Comparison of ENCODE assay signal across 16 cellular contexts in genomic region chr4:185221491-185221890, GRCh38.
"Had no signal": no experiment of that assay in that cellular context is flagged by ENCODE, and none has a peak within 500 bp of the region (broad histone marks: within the 10 kb centered on the region; RNA-seq: fewer than 3 reads in every experiment).

No MANE protein-coding gene starts in this region.

- H3K27me3 ChIP-seq: brain microvascular endothelial cell, spleen, upper lobe of left lung had no signal

- DNase-seq: activated CD4-positive, alpha-beta T cell treated with anti-CD3 and anti-CD28 coated beads for 48 hours; activated naive CD4-positive, alpha-beta T cell treated with anti-CD3 and anti-CD28 coated beads, Interleukin-2, amount 50 U/mL, for 16 hours; activated T-cell treated with anti-CD3 and anti-CD28 coated beads for 4 hours; brain microvascular endothelial cell; endodermal cell; lower lobe of right lung; naive thymus-derived CD8-positive, alpha-beta T cell; nucleus accumbens; spleen; stimulated activated CD4-positive, alpha-beta T cell treated with anti-CD3 and anti-CD28 coated beads, Interleukin-1b, Interleukin-23, amount 100 ng/mL, for 48 hours; stimulated activated naive CD4-positive, alpha-beta T cell treated with Interleukin-2 at 50 U/mL for 16 hours; T1000; upper lobe of left lung had no signal

- H3K9me3 ChIP-seq: lower lobe of right lung, spleen, upper lobe of left lung had no signal

- ATAC-seq: activated T-helper 17 cell treated with anti-CD3 and anti-CD28 coated beads, Interleukin-2, amount 50 U/mL, for 72 hours; lower lobe of right lung; naive thymus-derived CD8-positive, alpha-beta T cell; sciatic nerve had no signal

- H3K4me3 ChIP-seq: lower lobe of right lung, spleen, upper lobe of left lung had no signal

- H3K27me3 Mint-ChIP-seq: activated T-helper 17 cell treated with anti-CD3 and anti-CD28 coated beads, Interleukin-2, amount 50 U/mL, for 72 hours; naive thymus-derived CD8-positive, alpha-beta T cell had no signal

- H3K4me3 Mint-ChIP-seq: activated T-helper 17 cell treated with anti-CD3 and anti-CD28 coated beads, Interleukin-2, amount 50 U/mL, for 72 hours; endodermal cell; naive thymus-derived CD8-positive, alpha-beta T cell had no signal

- H3K36me3 ChIP-seq: brain microvascular endothelial cell, lower lobe of right lung, spleen, upper lobe of left lung had no signal

- H3K9me3 Mint-ChIP-seq: endodermal cell had no signal

- H3K27ac ChIP-seq: brain microvascular endothelial cell, lower lobe of right lung, upper lobe of left lung, VCaP had no signal

- H3K27ac Mint-ChIP-seq: activated T-helper 17 cell treated with anti-CD3 and anti-CD28 coated beads, Interleukin-2, amount 50 U/mL, for 72 hours; endodermal cell had no signal
